In the genomic region with DNA sequence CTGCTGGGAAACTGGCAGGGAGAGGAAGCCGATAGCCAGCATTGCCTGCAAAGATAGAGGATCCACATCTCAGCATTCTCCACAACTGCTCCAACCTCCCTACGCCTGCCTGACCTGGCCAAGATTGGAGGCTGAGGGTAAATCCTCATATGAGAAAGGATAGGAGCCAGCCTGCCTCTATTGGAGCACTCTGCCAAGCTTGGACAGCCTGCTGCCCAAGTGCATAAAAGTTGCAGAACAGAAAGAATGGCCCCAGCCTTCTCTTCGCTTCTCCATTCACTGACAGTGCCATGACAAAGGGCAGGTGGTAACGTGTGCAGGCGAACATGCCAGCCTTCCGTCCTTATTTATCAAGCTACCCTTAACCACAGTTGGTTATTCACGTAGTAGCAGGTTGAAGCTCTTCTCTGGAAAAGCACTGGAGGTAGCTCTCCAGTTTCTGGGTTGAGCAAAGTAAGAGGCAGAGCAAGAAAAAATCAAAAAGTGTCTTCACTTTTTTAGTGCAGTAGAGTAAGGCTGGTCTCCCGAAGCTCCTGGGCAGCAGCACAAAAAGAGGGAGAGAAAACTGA, we compare ENCODE assay signal across 9 cellular contexts. TPM values are rescaled to one million over a fixed set of nuclear protein-coding genes. Genes with fewer than 3 reads are reported as not detected.
DNase-seq lines count a peak whose midpoint lies in the region; ATAC-seq and TF ChIP-seq lines count a peak whose summit lies in the region.
"Had no signal": no experiment of that assay in that cellular context is flagged by ENCODE, and none has a peak within 500 bp of the region (broad histone marks: within the 10 kb centered on the region; RNA-seq: fewer than 3 reads in every experiment).

No MANE protein-coding gene starts in this region.

- H3K27me3 ChIP-seq in iPS-20b (ENCODE audit: insufficient read depth, low read length) (peaks cover 11% of the 10 kb centered on the region; the same call in 1 of the 2 replicates), thoracic aorta (replicated peaks; ENCODE audit: insufficient read depth) (no peaks in the 10 kb centered on the region)

- peak overlapping the region; percentile 28 for H3K27ac Mint-ChIP-seq in activated CD4-positive, alpha-beta T cell treated with anti-CD3 and anti-CD28 coated beads, Interleukin-2, amount 10 ng/mL, durations not matched to agents 7 days and 5 days
- peak overlapping the region in 1 of 2 donors; percentile 83 for H3K27ac Mint-ChIP-seq in T-cell
- no peak overlapping the region for H3K27ac Mint-ChIP-seq in activated CD4-positive, alpha-beta memory T cell treated with anti-CD3 and anti-CD28 coated beads, Interleukin-2, amount 10 ng/mL, durations not matched to agents 7 days and 5 days

- no peaks in the 10 kb centered on the region for H3K9me3 Mint-ChIP-seq in activated CD4-positive, alpha-beta T cell treated with anti-CD3 and anti-CD28 coated beads, Interleukin-2, amount 10 ng/mL, durations not matched to agents 7 days and 5 days
- no peaks in the 10 kb centered on the region for H3K9me3 Mint-ChIP-seq in T-cell
- H3K9me3 Mint-ChIP-seq in activated CD4-positive, alpha-beta memory T cell treated with anti-CD3 and anti-CD28 coated beads, Interleukin-2, amount 10 ng/mL, durations not matched to agents 7 days and 5 days: no peaks in the 10 kb centered on the region
- H3K9me3 Mint-ChIP-seq: activated naive CD4-positive, alpha-beta T cell treated with anti-CD3 and anti-CD28 coated beads, Interleukin-2, amount 50 U/mL, for 72 hours had no signal

- CTCF ChIA-PET in activated CD4-positive, alpha-beta T cell treated with anti-CD3 and anti-CD28 coated beads, Interleukin-2, amount 10 ng/mL, durations not matched to agents 7 days and 5 days (lab: Charles Lee): interaction anchor here (0.7 to 23.5 kb wide), 20 partner anchors 6 to 336 kb away, joined by 3 to 305 read pairs (median 4); partner anchors contain the start of genes BAHD1, BMF and KNSTRN
- CTCF ChIA-PET in T-cell (lab: Charles Lee): interaction anchor here (0.5 to 1.9 kb wide), 15 partner anchors 8 to 336 kb away, joined by 3 to 11 read pairs (median 3); partner anchors contain the start of genes BAHD1 (in 1 of the 2) and IVD (in 1 of the 2)
- CTCF ChIA-PET in activated CD4-positive, alpha-beta memory T cell treated with anti-CD3 and anti-CD28 coated beads, Interleukin-2, amount 10 ng/mL, durations not matched to agents 7 days and 5 days (lab: Charles Lee): interaction anchor here (0.6 to 12.8 kb wide), 38 partner anchors 8 to 1409 kb away, joined by 3 to 146 read pairs (median 5); partner anchors contain the start of genes BUB1B, EIF2AK4 and SRP14

- H3K4me1 ChIP-seq in iPS-20b (ENCODE audit: insufficient read depth, low read length) (peaks cover 46% of the 10 kb centered on the region), thoracic aorta (ENCODE audit: control insufficient read depth in 1 of 2, low read depth in 2 of 2) (peaks cover 67 to 90% of the 10 kb centered on the region in 2 donors)

- POLR2A ChIA-PET in activated CD4-positive, alpha-beta T cell treated with anti-CD3 and anti-CD28 coated beads, Interleukin-2, amount 10 ng/mL, durations not matched to agents 7 days and 5 days (lab: Charles Lee): no interaction called here
- POLR2A ChIA-PET in T-cell (lab: Charles Lee): no interaction called here
- POLR2A ChIA-PET in activated CD4-positive, alpha-beta memory T cell treated with anti-CD3 and anti-CD28 coated beads, Interleukin-2, amount 10 ng/mL, durations not matched to agents 7 days and 5 days (lab: Charles Lee): interaction anchor here (0.9 to 8.1 kb wide), 5 partner anchors 10 to 57 kb away, joined by 3 to 53 read pairs (median 7); partner anchors contain the start of gene BUB1B

- H3K9me3 ChIP-seq in iPS-20b (ENCODE audit: insufficient read depth, low read depth, low read length) (no peaks in the 10 kb centered on the region), thoracic aorta (no peaks in the 10 kb centered on the region)

- peak overlapping the region; percentile 35 for H3K4me3 Mint-ChIP-seq in activated CD4-positive, alpha-beta T cell treated with anti-CD3 and anti-CD28 coated beads, Interleukin-2, amount 10 ng/mL, durations not matched to agents 7 days and 5 days
- peak overlapping the region; percentile 61 to 79 (median 67) for H3K4me3 Mint-ChIP-seq in T-cell
- no peak overlapping the region for H3K4me3 Mint-ChIP-seq in activated CD4-positive, alpha-beta memory T cell treated with anti-CD3 and anti-CD28 coated beads, Interleukin-2, amount 10 ng/mL, durations not matched to agents 7 days and 5 days

- no peak overlapping the region for H3K9ac ChIP-seq in iPS-20b (ENCODE audit: low read depth, low read length)

- DNase-seq in activated CD4-positive, alpha-beta T cell treated with anti-CD3 and anti-CD28 coated beads, Interleukin-2, amount 10 ng/mL, durations not matched to agents 7 days and 5 days: no peak
- DNase-seq in activated CD4-positive, alpha-beta T cell treated with anti-CD3 and anti-CD28 coated beads, Interleukin-2, amount 50 U/mL, for 48 hours: no peak
- no peak for DNase-seq in T-cell
- no peak for DNase-seq in thoracic aorta (ENCODE audit: low spot score)
- DNase-seq in activated CD4-positive, alpha-beta memory T cell treated with anti-CD3 and anti-CD28 coated beads, Interleukin-2, amount 10 ng/mL, durations not matched to agents 7 days and 5 days: no peak
- DNase-seq in LoVo (ENCODE audit: low spot score): no peak

- H3K27ac ChIP-seq in iPS-20b (ENCODE audit: low read length) (no peak overlapping the region), thoracic aorta (peak overlapping the region; percentile 88 to 95)

- H3K4me3 ChIP-seq in iPS-20b (ENCODE audit: low read length) (0 out of 2 replicates have a peak overlapping the region, but pooled peaks have one; percentile 15), thoracic aorta (peak overlapping the region; percentile 44)

- TF ChIP-seq CTCF in thoracic aorta (IDR thresholded peaks at IDR 0.05): no peak

- peaks cover 2% of the 10 kb centered on the region for H3K27me3 Mint-ChIP-seq in activated CD4-positive, alpha-beta T cell treated with anti-CD3 and anti-CD28 coated beads, Interleukin-2, amount 10 ng/mL, durations not matched to agents 7 days and 5 days
- H3K27me3 Mint-ChIP-seq in T-cell: no peaks in the 10 kb centered on the region
- H3K27me3 Mint-ChIP-seq in activated CD4-positive, alpha-beta memory T cell treated with anti-CD3 and anti-CD28 coated beads, Interleukin-2, amount 10 ng/mL, durations not matched to agents 7 days and 5 days: peaks cover 6% of the 10 kb centered on the region

- H3K36me3 Mint-ChIP-seq in activated CD4-positive, alpha-beta T cell treated with anti-CD3 and anti-CD28 coated beads, Interleukin-2, amount 10 ng/mL, durations not matched to agents 7 days and 5 days (ENCODE audit: low read depth): peaks cover 20% of the 10 kb centered on the region
- peaks cover 3% of the 10 kb centered on the region for H3K36me3 Mint-ChIP-seq in T-cell
- peaks cover 27% of the 10 kb centered on the region for H3K36me3 Mint-ChIP-seq in activated CD4-positive, alpha-beta memory T cell treated with anti-CD3 and anti-CD28 coated beads, Interleukin-2, amount 10 ng/mL, durations not matched to agents 7 days and 5 days (ENCODE audit: low read depth)

- ATAC-seq in T-cell (replicated peaks in 1 of 4): no peak
- ATAC-seq in thoracic aorta (ENCODE audit: insufficient number of reproducible peaks, low FRiP score, low read depth): no peak
- ATAC-seq in HG02763 (IDR thresholded peaks at IDR 0.05; ENCODE audit: unreplicated experiment): no peak

- H3K4me1 Mint-ChIP-seq in activated CD4-positive, alpha-beta T cell treated with anti-CD3 and anti-CD28 coated beads, Interleukin-2, amount 10 ng/mL, durations not matched to agents 7 days and 5 days: peaks cover 87% of the 10 kb centered on the region
- peaks cover 52 to 72% (median 68%) of the 10 kb centered on the region in 3 donors for H3K4me1 Mint-ChIP-seq in T-cell
- H3K4me1 Mint-ChIP-seq in activated CD4-positive, alpha-beta memory T cell treated with anti-CD3 and anti-CD28 coated beads, Interleukin-2, amount 10 ng/mL, durations not matched to agents 7 days and 5 days: peaks cover 79% of the 10 kb centered on the region

- H3K36me3 ChIP-seq in iPS-20b (ENCODE audit: insufficient read depth, low read depth, low read length) (0 out of 2 replicates have a peak, but pooled peaks cover 9% of the 10 kb centered on the region), thoracic aorta (no peaks in the 10 kb centered on the region)

RNA-seq across cellular contexts. Expression of gene BMF, which starts 4.3 kb away (rescaled TPM):
- total RNA-seq in activated CD4-positive, alpha-beta T cell treated with anti-CD3 and anti-CD28 coated beads, Interleukin-2, amount 10 ng/mL, durations not matched to agents 7 days and 5 days: 1 to 10 TPM; 8.5 to 8.6 TPM
- total RNA-seq in T-cell (10 to 100 TPM in 3 of 5 donors, 1 to 10 TPM in 2; 6.6 to 46.7 (median 42.4) TPM), thoracic aorta (10 to 100 TPM; 13.1 to 32.5 TPM)
- 10 to 100 TPM; 25.7 to 30.2 TPM for total RNA-seq in activated CD4-positive, alpha-beta memory T cell treated with anti-CD3 and anti-CD28 coated beads, Interleukin-2, amount 10 ng/mL, durations not matched to agents 7 days and 5 days

RNA-seq across cellular contexts. Expression of gene BUB1B, which starts 56.5 kb away (rescaled TPM):
- 10 to 100 TPM; 81.1 to 89.0 TPM for total RNA-seq in activated CD4-positive, alpha-beta T cell treated with anti-CD3 and anti-CD28 coated beads, Interleukin-2, amount 10 ng/mL, durations not matched to agents 7 days and 5 days
- total RNA-seq in T-cell (1 to 10 TPM in 4 of 5 donors, under 1 TPM in 1; 0.79 to 2.2 (median 1.9) TPM), thoracic aorta (1 to 10 TPM in 1 of 2 donors, under 1 TPM in 1; 0.41 to 3.5 TPM)
- 10 to 100 TPM; 73.2 to 73.8 TPM for total RNA-seq in activated CD4-positive, alpha-beta memory T cell treated with anti-CD3 and anti-CD28 coated beads, Interleukin-2, amount 10 ng/mL, durations not matched to agents 7 days and 5 days

Comparison
In these comparisons a context has a peak if more than half of its experiments do, and no peak if none do; other contexts are left out.
1. RNA of gene BUB1B, which starts 56.5 kb away (total RNA-seq): 81.1 to 89.0 TPM in activated CD4-positive, alpha-beta T cell treated with anti-CD3 and anti-CD28 coated beads, Interleukin-2, amount 10 ng/mL, durations not matched to agents 7 days and 5 days and 73.2 to 73.8 TPM in activated CD4-positive, alpha-beta memory T cell treated with anti-CD3 and anti-CD28 coated beads, Interleukin-2, amount 10 ng/mL, durations not matched to agents 7 days and 5 days; 0.41 to 3.5 TPM in thoracic aorta and 0.79 to 2.2 TPM in T-cell; every median in the first group is over 10 times any median in the second.